10 cellular contexts compared by ENCODE assay signal in genomic region chr3:15305366-15305844, GRCh38. TPM values are rescaled to one million over a fixed set of nuclear protein-coding genes. Genes with fewer than 3 reads are reported as not detected.
A peak's percentile ranks its signal among the peaks of the same experiment; 100 is the strongest.
DNase-seq lines count a peak whose midpoint lies in the region; ATAC-seq, FAIRE-seq and TF ChIP-seq lines count a peak whose summit lies in the region.
"Had no signal": no experiment of that assay in that cellular context is flagged by ENCODE, and none has a peak within 500 bp of the region (broad histone marks: within the 10 kb centered on the region; RNA-seq: fewer than 3 reads in every experiment).

No MANE protein-coding gene starts in this region.

- no peaks in the 10 kb centered on the region for H3K9me3 Mint-ChIP-seq in activated T-helper 2 cell treated with anti-CD3 and anti-CD28 coated beads, Interferon-gamma antibody, Interleukin-2, Interleukin-4, amounts not matched to agents 10 μg/mL and 5 μg/mL and 100 μg/mL, durations not matched to agents 14 hours and 24 hours and 36 hours

- no peaks in the 10 kb centered on the region for H3K79me2 ChIP-seq in HepG2 (ENCODE audit: insufficient read depth, low read length)

- no peaks in the 10 kb centered on the region for H3K9me3 ChIP-seq in HepG2 (ENCODE audit: low read length)

- TF ChIP-seq POLR2A in H54 (IDR thresholded peaks at IDR 0.05; ENCODE audit: low read depth, low read length) (no peak), HepG2 (IDR thresholded peaks at IDR 0.05; ENCODE audit: insufficient read depth in 1 of 2, low read depth in 2 of 2, low read length in 2 of 2) (no peak), GM12892 (IDR thresholded peaks at IDR 0.05; ENCODE audit: low read depth, low read length) (no peak)

- no peak for FAIRE-seq in H54 (lab: Jason Lieb, UNC)
- no peak for FAIRE-seq in HepG2 (lab: Jason Lieb, UNC)
- FAIRE-seq in HTR-8/SVneo (lab: Jason Lieb, UNC) = no peak
- FAIRE-seq in GM12892 (lab: Jason Lieb, UNC) = no peak
- FAIRE-seq: kidney had no signal

- H4K20me1 ChIP-seq in HepG2 (ENCODE audit: insufficient read depth, low read length) = no peaks in the 10 kb centered on the region

- H3K27ac ChIP-seq in HepG2 (ENCODE audit: extremely low read length, insufficient read depth, low read length) = no peak overlapping the region

- POLR2A ChIA-PET in HepG2 (lab: Yijun Ruan, JAX) = no interaction called here

- CTCF ChIA-PET in HepG2 (lab: Yijun Ruan, JAX; ENCODE audit: low intra/inter-chr PET ratio, low total read pairs) = no interaction called here

- no peak for TF ChIP-seq RAD21 in HepG2 (CRISPR knock-in tag; IDR thresholded peaks at IDR 0.05)

- H3K4me1 ChIP-seq in HepG2 (ENCODE audit: insufficient read depth, low read length) = no peaks in the 10 kb centered on the region

- H3K36me3 Mint-ChIP-seq in activated T-helper 2 cell treated with anti-CD3 and anti-CD28 coated beads, Interferon-gamma antibody, Interleukin-2, Interleukin-4, amounts not matched to agents 10 μg/mL and 5 μg/mL and 100 μg/mL, durations not matched to agents 14 hours and 24 hours and 36 hours (ENCODE audit: low read depth) = peaks cover 50% of the 10 kb centered on the region

- peak; percentile 30 for TF ChIP-seq CTCF in AG09309 (IDR thresholded peaks at IDR 0.05; ENCODE audit: control insufficient read depth, insufficient read depth, low read depth, low read length, missing control alignments)
- TF ChIP-seq CTCF in HepG2 (CRISPR knock-in tag; IDR thresholded peaks at IDR 0.05) = no peak
- TF ChIP-seq CTCF in omental fat pad (IDR thresholded peaks at IDR 0.05) = no peak

- TF ChIP-seq EP300 in HepG2 (IDR thresholded peaks at IDR 0.05; ENCODE audit: low read depth in 2 of 2, low read length in 2 of 2) (no peak), HepG2 (CRISPR knock-in tag; IDR thresholded peaks at IDR 0.05; ENCODE audit: borderline replicate concordance) (no peak)

- BruUV-seq in HepG2 (replicated peaks; lab: Mats Ljungman, UMichigan) = no TSS peak

- H3K4me3 Mint-ChIP-seq in activated T-helper 2 cell treated with anti-CD3 and anti-CD28 coated beads, Interferon-gamma antibody, Interleukin-2, Interleukin-4, amounts not matched to agents 10 μg/mL and 5 μg/mL and 100 μg/mL, durations not matched to agents 14 hours and 24 hours and 36 hours (ENCODE audit: low read depth) = no peak overlapping the region

- H3K27me3 Mint-ChIP-seq in activated T-helper 2 cell treated with anti-CD3 and anti-CD28 coated beads, Interferon-gamma antibody, Interleukin-2, Interleukin-4, amounts not matched to agents 10 μg/mL and 5 μg/mL and 100 μg/mL, durations not matched to agents 14 hours and 24 hours and 36 hours (ENCODE audit: low read depth) = no peaks in the 10 kb centered on the region

- DNase-seq in AG09309 (ENCODE audit: low read depth) (no peak), H54 (ENCODE audit: insufficient read length, low spot score) (peak; percentile 59), HepG2 (ENCODE audit: low spot score) (no peak), omental fat pad (ENCODE audit: low spot score) (no peak), HTR-8/SVneo (ENCODE audit: insufficient read length, low spot score) (no peak), GM12892 (ENCODE audit: insufficient read length) (no peak)
- DNase-seq in activated T-helper 2 cell treated with anti-CD3 and anti-CD28 coated beads, Interferon-gamma antibody, Interleukin-2, Interleukin-4, amounts not matched to agents 10 μg/mL and 5 μg/mL and 100 μg/mL, durations not matched to agents 14 hours and 24 hours and 36 hours (ENCODE audit: low spot score) = no peak
- DNase-seq: activated naive CD4-positive, alpha-beta T cell treated with anti-CD3 and anti-CD28 coated beads, Interleukin-2, amount 50 U/mL, for 16 hours; kidney had no signal

- no peak overlapping the region for H3K4me2 ChIP-seq in HepG2 (ENCODE audit: low read depth, low read length)

- intact Hi-C loops in activated T-helper 2 cell treated with anti-CD3 and anti-CD28 coated beads, Interferon-gamma antibody, Interleukin-2, Interleukin-4, amounts not matched to agents 10 μg/mL and 5 μg/mL and 100 μg/mL, durations not matched to agents 14 hours and 24 hours and 36 hours (cut with micrococcal nuclease) = no loop called here
- intact Hi-C loops in HepG2 (cut with micrococcal nuclease; ENCODE audit: unreplicated experiment) = no loop called here

- no peak overlapping the region for H2AFZ ChIP-seq in HepG2 (ENCODE audit: low read length)

- no peak overlapping the region for H3K9ac ChIP-seq in HepG2 (ENCODE audit: insufficient read depth, low read depth, low read length)

- WGBS in HepG2 (ENCODE audit: low lambda C conversion rate) = 51% methylated on average over 5 of the region's 6 CpGs

- H3K27me3 ChIP-seq in HepG2 (ENCODE audit: control insufficient read depth in 1 of 2, insufficient read depth in 2 of 2, low read length in 2 of 2) = no peaks in the 10 kb centered on the region

- in situ Hi-C loops in HepG2 (cut with HindIII; ENCODE audit: extremely low pct_ligation_motif_present, low pct_unique_long_range_greater_than_20kb) = no loop called here

- ATAC-seq in HepG2 (peak; percentile 79), omental fat pad (ENCODE audit: low FRiP score) (no peak), HG02571 (IDR thresholded peaks at IDR 0.05; ENCODE audit: unreplicated experiment) (no peak)

- no peak overlapping the region for H3K4me3 ChIP-seq in AG09309 (ENCODE audit: control insufficient read depth, low read depth, low read length)
- H3K4me3 ChIP-seq in HepG2 (replicated peaks in 1 of 3; ENCODE audit: insufficient read depth in 1 of 3, low read depth in 2 of 3, low read length in 3 of 3) = no peak overlapping the region

- peak overlapping the region; percentile 44 for H3K27ac Mint-ChIP-seq in activated T-helper 2 cell treated with anti-CD3 and anti-CD28 coated beads, Interferon-gamma antibody, Interleukin-2, Interleukin-4, amounts not matched to agents 10 μg/mL and 5 μg/mL and 100 μg/mL, durations not matched to agents 14 hours and 24 hours and 36 hours

- H3K36me3 ChIP-seq in HepG2 (replicated peaks in 1 of 2; ENCODE audit: control insufficient read depth in 1 of 2, insufficient read depth in 2 of 2, low read length in 2 of 2) = no peaks in the 10 kb centered on the region

- H3K4me1 Mint-ChIP-seq in activated T-helper 2 cell treated with anti-CD3 and anti-CD28 coated beads, Interferon-gamma antibody, Interleukin-2, Interleukin-4, amounts not matched to agents 10 μg/mL and 5 μg/mL and 100 μg/mL, durations not matched to agents 14 hours and 24 hours and 36 hours (ENCODE audit: low read depth) = peaks cover 46% of the 10 kb centered on the region

TF ChIP-seq in HepG2, 621 proteins besides CTCF, POLR2A, EP300 and RAD21 (continues in another document):
- no peak for TF ChIP-seq POGK (CRISPR knock-in tag; conservative IDR thresholded peaks at IDR 0.05)

RNA-seq across cellular contexts. Expression of gene SH3BP5, which starts 27.0 kb away (rescaled TPM):
- 14.8 and 15.0 TPM in 2 replicates for total RNA-seq in activated T-helper 2 cell treated with anti-CD3 and anti-CD28 coated beads, Interferon-gamma antibody, Interleukin-2, Interleukin-4, amounts not matched to agents 10 μg/mL and 5 μg/mL and 100 μg/mL, durations not matched to agents 14 hours and 24 hours and 36 hours
- total RNA-seq in HepG2 (2016; rRNA removed; fragmentation: Illumina TruSeq; extraction: Trizol) = 0.09 TPM in 1 of 2 replicates, not detected in the other
- total RNA-seq in HepG2 (2016; cell fraction: cytosol; rRNA removed; fragmentation: Illumina TruSeq; extraction: Trizol; ENCODE audit: low read depth) = not detected in 2 replicates
- total RNA-seq in HepG2 (2016; cell fraction: insoluble cytoplasmic fraction; rRNA removed; fragmentation: Illumina TruSeq; extraction: Trizol) = 0.06 TPM in 1 of 2 replicates, not detected in the other
- total RNA-seq in HepG2 (2016; cell fraction: membrane; rRNA removed; fragmentation: Illumina TruSeq; extraction: Trizol) = not detected in 2 replicates
- total RNA-seq in HepG2 (2016; cell fraction: nucleus; rRNA removed; fragmentation: Illumina TruSeq; extraction: Trizol) = not detected in 2 replicates
- 0.09 and 0.16 TPM in 2 replicates for polyA plus RNA-seq in HepG2 (2011; rRNA removed)
- polyA plus RNA-seq in HepG2 (2011; cell fraction: cytosol; rRNA removed) = 0.05 and 0.09 TPM in 2 replicates
- polyA plus RNA-seq in HepG2 (2011; cell fraction: nucleus; rRNA removed) = 0.26 TPM in 1 of 2 replicates, not detected in the other
- polyA plus RNA-seq in HepG2 (2012) = 0.11 TPM in 1 of 2 replicates, not detected in the other
- polyA plus RNA-seq in HepG2 (2016; cell fraction: cytosol; fragmentation: Illumina TruSeq; extraction: Trizol; ENCODE audit: low read depth) = not detected in 2 replicates
- polyA plus RNA-seq in HepG2 (2016; cell fraction: insoluble cytoplasmic fraction; fragmentation: Illumina TruSeq; extraction: Trizol; ENCODE audit: low read depth) = 0.25 TPM in 1 of 2 replicates, not detected in the other
- not detected in 2 replicates for polyA plus RNA-seq in HepG2 (2016; cell fraction: membrane; fragmentation: Illumina TruSeq; extraction: Trizol; ENCODE audit: low read depth)
- not detected in 2 replicates for polyA plus RNA-seq in HepG2 (2016; cell fraction: nucleus; fragmentation: Illumina TruSeq; extraction: Trizol; ENCODE audit: insufficient read depth, low read depth)
- 0.18 and 30.8 TPM in 2 replicates for polyA minus RNA-seq in HepG2 (2011; rRNA and poly(A)+ RNA removed; ENCODE audit: low replicate concordance)
- polyA minus RNA-seq in HepG2 (2011; cell fraction: cytosol; rRNA and poly(A)+ RNA removed) = not detected in 2 replicates
- 0.52 TPM in 1 of 2 replicates, not detected in the other for polyA minus RNA-seq in HepG2 (2011; cell fraction: nucleus; rRNA and poly(A)+ RNA removed)
- 100 to 1,000 TPM in 1 of 4 donors, 10 to 100 TPM in 3; 71.1 to 114 (median 88.4) TPM for total RNA-seq in omental fat pad
- polyA plus RNA-seq in GM12892 (2012; ENCODE audit: missing spikeins) = 25.2 TPM

Comparison
In these comparisons a context has a peak if more than half of its experiments do, and no peak if none do; other contexts are left out.
1. RNA of gene SH3BP5, which starts 27.0 kb away (total RNA-seq): 71.1 to 114 TPM in omental fat pad and 14.8 to 15.0 TPM in activated T-helper 2 cell treated with anti-CD3 and anti-CD28 coated beads, Interferon-gamma antibody, Interleukin-2, Interleukin-4, amounts not matched to agents 10 μg/mL and 5 μg/mL and 100 μg/mL, durations not matched to agents 14 hours and 24 hours and 36 hours; 0.06 to 0.09 TPM in HepG2; every median in the first group is over 10 times any median in the second.